In genomic region chr19:1313695-1314613, GRCh38 we compare ENCODE assay signal across 28 cellular contexts. TPM values are rescaled to one million over a fixed set of nuclear protein-coding genes. Genes with fewer than 3 reads are reported as not detected.
A peak's percentile ranks its signal among the peaks of the same experiment; 100 is the strongest.
DNase-seq lines count a peak whose midpoint lies in the region; ATAC-seq, FAIRE-seq and TF ChIP-seq lines count a peak whose summit lies in the region.
"Had no signal": no experiment of that assay in that cellular context is flagged by ENCODE, and none has a peak within 500 bp of the region (broad histone marks: within the 10 kb centered on the region; RNA-seq: fewer than 3 reads in every experiment).

No MANE protein-coding gene starts in this region.

- H3K27me3 Mint-ChIP-seq in activated T-cell treated with anti-CD3 and anti-CD28 coated beads, Interleukin-2, amount 50 U/mL, for 24 hours: peaks cover 42% of the 10 kb centered on the region

- intact Hi-C loops in mucosa of descending colon (cut with DNase I, micrococcal nuclease): no loop called here

- H3K4me1 ChIP-seq in BLaER1 (peaks cover 85% of the 10 kb centered on the region), Karpas-422 (ENCODE audit: low read length) (no peaks in the 10 kb centered on the region), mucosa of descending colon (ENCODE audit: low read depth) (peaks cover 12% of the 10 kb centered on the region), MM.1S (ENCODE audit: low read length) (no peaks in the 10 kb centered on the region)
- H3K4me1 ChIP-seq: gastrocnemius medialis had no signal

- no peak overlapping the region for H3K27ac Mint-ChIP-seq in activated T-cell treated with anti-CD3 and anti-CD28 coated beads, Interleukin-2, amount 50 U/mL, for 24 hours
- H3K27ac Mint-ChIP-seq: activated CD4-positive, alpha-beta T cell treated with anti-CD3 and anti-CD28 coated beads, Interleukin-2, amount 10 ng/mL, durations not matched to agents 7 days and 5 days; activated naive CD8-positive, alpha-beta T cell treated with anti-CD3 and anti-CD28 coated beads, Interleukin-2, amount 10 ng/mL, durations not matched to agents 7 days and 5 days; CD4-positive, CD25-positive, alpha-beta regulatory T cell; naive B cell; T-helper 17 cell; type B pancreatic cell had no signal

- peaks cover 1% of the 10 kb centered on the region for H3K4me1 Mint-ChIP-seq in activated T-cell treated with anti-CD3 and anti-CD28 coated beads, Interleukin-2, amount 50 U/mL, for 24 hours (ENCODE audit: low read depth)
- H3K4me1 Mint-ChIP-seq: activated CD4-positive, alpha-beta T cell treated with anti-CD3 and anti-CD28 coated beads, Interleukin-2, amount 10 ng/mL, durations not matched to agents 7 days and 5 days; activated naive CD8-positive, alpha-beta T cell treated with anti-CD3 and anti-CD28 coated beads, Interleukin-2, amount 10 ng/mL, durations not matched to agents 7 days and 5 days; CD4-positive, CD25-positive, alpha-beta regulatory T cell; T-helper 17 cell had no signal

- H3K36me3 Mint-ChIP-seq in activated T-cell treated with anti-CD3 and anti-CD28 coated beads, Interleukin-2, amount 50 U/mL, for 24 hours (ENCODE audit: low read depth): no peaks in the 10 kb centered on the region
- H3K36me3 Mint-ChIP-seq: activated naive CD8-positive, alpha-beta T cell treated with anti-CD3 and anti-CD28 coated beads, Interleukin-2, amount 10 ng/mL, durations not matched to agents 7 days and 5 days; CD4-positive, CD25-positive, alpha-beta regulatory T cell; naive B cell; type B pancreatic cell had no signal

- H3K27me3 ChIP-seq in BLaER1: peaks cover 33% of the 10 kb centered on the region
- H3K27me3 ChIP-seq in Karpas-422 (ENCODE audit: low read length): no peaks in the 10 kb centered on the region
- peaks cover 10% of the 10 kb centered on the region for H3K27me3 ChIP-seq in bronchial epithelial cell (ENCODE audit: control insufficient read depth, insufficient read depth, low read length)
- H3K27me3 ChIP-seq in MM.1S (replicated peaks; ENCODE audit: insufficient read depth, low read length): peaks cover 97% of the 10 kb centered on the region
- H3K27me3 ChIP-seq: ovary had no signal

- H2AFZ ChIP-seq in Karpas-422 (ENCODE audit: low read length) (no peak overlapping the region), MM.1S (ENCODE audit: low read length) (no peak overlapping the region)

- no peaks in the 10 kb centered on the region for H3K9me3 Mint-ChIP-seq in activated T-cell treated with anti-CD3 and anti-CD28 coated beads, Interleukin-2, amount 50 U/mL, for 24 hours
- H3K9me3 Mint-ChIP-seq: activated CD4-positive, alpha-beta T cell treated with anti-CD3 and anti-CD28 coated beads, Interleukin-2, amount 10 ng/mL, durations not matched to agents 7 days and 5 days; activated naive CD8-positive, alpha-beta T cell treated with anti-CD3 and anti-CD28 coated beads, Interleukin-2, amount 10 ng/mL, durations not matched to agents 7 days and 5 days; naive B cell; type B pancreatic cell had no signal

- FAIRE-seq in bronchial epithelial cell (lab: Jason Lieb, UNC): no peak
- FAIRE-seq: G401.6 had no signal

- H4K20me1 ChIP-seq in BLaER1 (peaks cover 8% of the 10 kb centered on the region; the same call in 1 of the 2 replicates), Karpas-422 (ENCODE audit: insufficient read depth, low read depth, low read length) (no peaks in the 10 kb centered on the region), MM.1S (ENCODE audit: insufficient read depth, low read length) (no peaks in the 10 kb centered on the region)

- TF ChIP-seq CTCF in bronchial epithelial cell (IDR thresholded peaks at IDR 0.05; ENCODE audit: insufficient read depth, low read length, severe bottlenecking): no peak
- TF ChIP-seq CTCF in mucosa of descending colon (IDR thresholded peaks at IDR 0.05): no peak
- no peak for TF ChIP-seq CTCF in MM.1S (IDR thresholded peaks at IDR 0.05; ENCODE audit: low read length)

- H3K36me3 ChIP-seq in BLaER1: no peaks in the 10 kb centered on the region
- H3K36me3 ChIP-seq in Karpas-422 (ENCODE audit: insufficient read depth, low read length): no peaks in the 10 kb centered on the region
- no peaks in the 10 kb centered on the region for H3K36me3 ChIP-seq in bronchial epithelial cell (ENCODE audit: control insufficient read depth, insufficient read depth, low read length)
- H3K36me3 ChIP-seq in mucosa of descending colon (ENCODE audit: low read depth): no peaks in the 10 kb centered on the region
- H3K36me3 ChIP-seq in MM.1S (replicated peaks; ENCODE audit: insufficient read depth, low read length): no peaks in the 10 kb centered on the region
- H3K36me3 ChIP-seq: esophagus muscularis mucosa, gastrocnemius medialis, ovary, Peyer's patch, right atrium auricular region, stomach had no signal

- H3K27ac ChIP-seq in BLaER1 (peak overlapping the region; percentile 53; the same call in 1 of the 2 replicates), Karpas-422 (ENCODE audit: low read length) (no peak overlapping the region), MM.1S (ENCODE audit: low read length) (no peak overlapping the region)
- H3K27ac ChIP-seq: esophagus muscularis mucosa, gastrocnemius medialis, ovary, Peyer's patch, right atrium auricular region, stomach had no signal

- no peaks in the 10 kb centered on the region for H3K9me3 ChIP-seq in BLaER1
- no peaks in the 10 kb centered on the region for H3K9me3 ChIP-seq in Karpas-422 (ENCODE audit: low read length)
- H3K9me3 ChIP-seq in mucosa of descending colon: no peaks in the 10 kb centered on the region
- no peaks in the 10 kb centered on the region for H3K9me3 ChIP-seq in MM.1S (replicated peaks; ENCODE audit: insufficient read depth, low read length)
- H3K9me3 ChIP-seq: esophagus muscularis mucosa, gastrocnemius medialis, ovary, Peyer's patch, right atrium auricular region, stomach had no signal

- H3K4me2 ChIP-seq in BLaER1 (peak overlapping the region; percentile 93), Karpas-422 (ENCODE audit: low read depth, low read length, poor library complexity, severe bottlenecking) (no peak overlapping the region), MM.1S (ENCODE audit: low read depth, low read length) (no peak overlapping the region)

- DNase-seq in Karpas-422 (peak; percentile 52), bronchial epithelial cell (ENCODE audit: low read depth) (peak; percentile 54), mucosa of descending colon (no peak), AG08396 (ENCODE audit: low spot score) (no peak), MM.1S (no peak)
- no peak for DNase-seq in activated T-cell treated with anti-CD3 and anti-CD28 coated beads, Interleukin-2, amount 50 U/mL, for 24 hours
- no peak for DNase-seq in activated T-cell treated with anti-CD3 and anti-CD28 coated beads, Interleukin-2, amount 50 U/mL, for 48 hours
- DNase-seq: activated CD4-positive, alpha-beta T cell treated with anti-CD3 and anti-CD28 coated beads, Interleukin-2, amount 10 ng/mL, durations not matched to agents 7 days and 5 days; activated naive CD8-positive, alpha-beta T cell treated with anti-CD3 and anti-CD28 coated beads, Interleukin-2, amount 10 ng/mL, durations not matched to agents 7 days and 5 days; CD4-positive, CD25-positive, alpha-beta regulatory T cell; effector CD8-positive, alpha-beta T cell; gastrocnemius medialis; KG1; MV-4-11; naive B cell; NCI-H187; Peyer's patch; stimulated activated CD4-positive, alpha-beta T cell treated with anti-CD3 and anti-CD28 coated beads, Interleukin-12 subunit alpha, Interleukin-12 subunit beta, amount 100 ng/mL, for 4 hours; stimulated activated CD4-positive, alpha-beta T cell treated with anti-CD3 and anti-CD28 coated beads, Interleukin-4, amount 100 ng/mL, for 4 hours; stomach; T-helper 17 cell had no signal

- no peaks in the 10 kb centered on the region for H3F3A ChIP-seq in MM.1S (ENCODE audit: insufficient read depth, low read length)

- H3K4me3 ChIP-seq in BLaER1: peak overlapping the region; percentile 44
- no peak overlapping the region for H3K4me3 ChIP-seq in Karpas-422 (ENCODE audit: low read length)
- no peak overlapping the region for H3K4me3 ChIP-seq in bronchial epithelial cell (ENCODE audit: low read depth, low read length)
- no peak overlapping the region for H3K4me3 ChIP-seq in mucosa of descending colon
- H3K4me3 ChIP-seq in MM.1S (ENCODE audit: low read length): no peak overlapping the region
- H3K4me3 ChIP-seq: esophagus muscularis mucosa, gastrocnemius medialis, lung, ovary, Peyer's patch, right atrium auricular region, stomach had no signal

- H3K9me2 ChIP-seq in Karpas-422 (replicated peaks; ENCODE audit: insufficient read depth, low read length): no peaks in the 10 kb centered on the region
- H3K9me2 ChIP-seq in MM.1S (replicated peaks; ENCODE audit: insufficient read depth, low read length): no peaks in the 10 kb centered on the region

- H3K4me3 Mint-ChIP-seq in activated T-cell treated with anti-CD3 and anti-CD28 coated beads, Interleukin-2, amount 50 U/mL, for 24 hours: no peak overlapping the region
- H3K4me3 Mint-ChIP-seq: activated CD4-positive, alpha-beta T cell treated with anti-CD3 and anti-CD28 coated beads, Interleukin-2, amount 10 ng/mL, durations not matched to agents 7 days and 5 days; activated naive CD8-positive, alpha-beta T cell treated with anti-CD3 and anti-CD28 coated beads, Interleukin-2, amount 10 ng/mL, durations not matched to agents 7 days and 5 days; CD4-positive, CD25-positive, alpha-beta regulatory T cell; naive B cell; T-helper 17 cell; type B pancreatic cell had no signal

- peak; percentile 60 for ATAC-seq in mucosa of descending colon
- ATAC-seq: gastrocnemius medialis, T-helper 17 cell had no signal

- H3K9ac ChIP-seq in BLaER1 (no peak overlapping the region), Karpas-422 (ENCODE audit: low read length) (no peak overlapping the region), MM.1S (ENCODE audit: low read length) (no peak overlapping the region)

- H3K79me2 ChIP-seq in Karpas-422 (ENCODE audit: low read length) (no peaks in the 10 kb centered on the region), MM.1S (ENCODE audit: low read length) (no peaks in the 10 kb centered on the region)

RNA-seq across cellular contexts. Expression of gene EFNA2, which starts 28.3 kb away (rescaled TPM):
- not detected in 2 replicates for total RNA-seq in Karpas-422 (2014; rRNA removed; shearing (Covaris generic); ENCODE audit: low replicate concordance)
- total RNA-seq in bronchial epithelial cell (not detected in 2 replicates), mucosa of descending colon (10 to 100 TPM; 19.0 to 62.2 (median 61.7) TPM)
- total RNA-seq: activated CD4-positive, alpha-beta T cell treated with anti-CD3 and anti-CD28 coated beads, Interleukin-2, amount 10 ng/mL, durations not matched to agents 7 days and 5 days; activated naive CD8-positive, alpha-beta T cell treated with anti-CD3 and anti-CD28 coated beads, Interleukin-2, amount 10 ng/mL, durations not matched to agents 7 days and 5 days; CD4-positive, CD25-positive, alpha-beta regulatory T cell; esophagus muscularis mucosa; gastrocnemius medialis; ovary; right atrium auricular region; T-helper 17 cell had no signal

RNA-seq across cellular contexts. Expression of gene FAM174C, which starts 38.6 kb away (rescaled TPM):
- 32.7 and 68.1 TPM in 2 replicates for total RNA-seq in Karpas-422 (2014; rRNA removed; shearing (Covaris generic); ENCODE audit: low replicate concordance)
- total RNA-seq in bronchial epithelial cell: 20.8 and 27.1 TPM in 2 replicates
- 10 to 100 TPM; 34.2 to 40.1 (median 39.8) TPM for total RNA-seq in mucosa of descending colon

RNA-seq across cellular contexts. Expression of gene CIRBP, which starts 44.8 kb away (rescaled TPM):
- 141 and 291 TPM in 2 replicates for total RNA-seq in Karpas-422 (2014; rRNA removed; shearing (Covaris generic); ENCODE audit: low replicate concordance)
- total RNA-seq in bronchial epithelial cell (317 and 370 TPM in 2 replicates), mucosa of descending colon (100 to 1,000 TPM; 281 to 507 (median 300) TPM)

Comparison
In these comparisons a context has a peak if more than half of its experiments do, and no peak if none do; other contexts are left out.
1. DNase-seq: peak in Karpas-422 (single experiment) and bronchial epithelial cell (single experiment); none in mucosa of descending colon (0 of 3), AG08396 (single experiment), activated T-cell treated with anti-CD3 and anti-CD28 coated beads, Interleukin-2, amount 50 U/mL, for 24 hours (single experiment), activated T-cell treated with anti-CD3 and anti-CD28 coated beads, Interleukin-2, amount 50 U/mL, for 48 hours (0 of 2) and MM.1S (single experiment).
2. RNA of gene EFNA2, which starts 28.3 kb away (total RNA-seq): 19.0 to 62.2 TPM in mucosa of descending colon; not detected in Karpas-422 and not detected in bronchial epithelial cell; every median in the first group is over 10 times any median in the second.